Comparison of ENCODE assay signal across 18 cellular contexts in the genomic region with DNA sequence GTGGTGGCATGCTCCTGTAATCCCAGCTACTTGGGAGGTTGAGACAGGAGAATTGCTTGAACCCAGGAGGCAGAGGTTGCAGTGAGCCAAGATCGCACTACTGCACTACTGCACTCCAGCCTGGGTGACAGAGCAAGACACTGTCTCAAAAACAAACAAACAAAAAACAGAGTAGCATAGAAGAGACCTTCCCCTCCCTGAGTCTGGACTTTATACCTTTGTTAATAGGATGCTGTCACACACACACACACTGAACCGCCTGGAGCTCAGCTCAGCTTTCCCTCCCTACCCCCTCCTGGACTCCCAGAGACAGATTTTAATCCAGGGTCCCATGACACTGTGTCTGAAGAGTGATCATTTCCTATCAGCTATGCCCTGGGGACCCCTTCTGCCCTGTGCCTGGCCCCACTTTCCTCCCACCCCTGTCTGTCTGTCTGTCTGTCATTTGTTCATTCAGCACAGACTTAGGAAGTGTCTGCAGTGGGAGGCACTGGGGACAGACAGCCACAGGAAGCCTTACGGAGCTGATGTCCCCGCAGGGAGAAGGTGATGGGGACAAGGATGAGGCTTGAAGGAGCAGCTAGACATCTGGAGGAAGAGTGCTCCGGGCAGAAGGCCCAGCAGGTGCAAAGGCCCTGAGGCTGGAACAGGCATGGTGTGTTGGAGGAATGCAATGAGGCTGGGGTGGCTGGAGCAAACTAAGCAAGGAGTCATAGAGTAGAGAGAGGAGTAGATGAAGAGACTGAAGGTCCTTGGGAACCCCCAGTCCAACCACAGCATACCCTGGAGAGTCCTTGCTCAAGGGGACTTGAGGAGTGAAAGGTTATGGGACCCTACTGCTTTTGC. TPM values are rescaled to one million over a fixed set of nuclear protein-coding genes. Genes with fewer than 3 reads are reported as not detected.
DNase-seq lines count a peak whose midpoint lies in the region; ATAC-seq, FAIRE-seq and TF ChIP-seq lines count a peak whose summit lies in the region.
"Had no signal": no experiment of that assay in that cellular context is flagged by ENCODE, and none has a peak within 500 bp of the region (broad histone marks: within the 10 kb centered on the region; RNA-seq: fewer than 3 reads in every experiment).

No MANE protein-coding gene starts in this region.

- intact Hi-C loops in activated T-helper 1 cell treated with anti-CD3 and anti-CD28 coated beads, Interleukin-12 subunit alpha, Interleukin-12 subunit beta, Interleukin-2, Interleukin-4 antibody, amounts not matched to agents 30 ng/mL and 10 ng/mL and 1 ng/mL, durations not matched to agents 14 hours and 24 hours and 36 hours (cut with micrococcal nuclease) = no loop called here
- intact Hi-C loops in kidney (cut with DNase I) = no loop called here

- H3K4me3 Mint-ChIP-seq in stimulated activated naive CD8-positive, alpha-beta T cell treated with anti-CD3 and anti-CD28 coated beads, Interleukin-15, amount 100 ng/mL, for 72 hours = no peak overlapping the region
- no peak overlapping the region for H3K4me3 Mint-ChIP-seq in activated T-helper 1 cell treated with anti-CD3 and anti-CD28 coated beads, Interleukin-12 subunit alpha, Interleukin-12 subunit beta, Interleukin-2, Interleukin-4 antibody, amounts not matched to agents 30 ng/mL and 10 ng/mL and 1 ng/mL, durations not matched to agents 14 hours and 24 hours and 36 hours
- H3K4me3 Mint-ChIP-seq: activated T-cell treated with anti-CD3 and anti-CD28 coated beads, Interleukin-2, amount 50 U/mL, for 72 hours had no signal

- no peak for ATAC-seq in stimulated activated naive CD8-positive, alpha-beta T cell treated with anti-CD3 and anti-CD28 coated beads, Interleukin-15, amount 100 ng/mL, for 72 hours
- ATAC-seq in stimulated activated naive CD8-positive, alpha-beta T cell treated with anti-CD3 and anti-CD28 coated beads, Interleukin-15, Interleukin-2, amounts not matched to agents 100 U/mL and 50 U/mL, for 24 hours = no peak
- ATAC-seq: activated T-cell treated with anti-CD3 and anti-CD28 coated beads, Interleukin-2, amount 50 U/mL, for 72 hours had no signal

- FAIRE-seq in kidney (lab: Jason Lieb, UNC) = no peak
- FAIRE-seq: endometrium had no signal

- H3K27me3 Mint-ChIP-seq in stimulated activated naive CD8-positive, alpha-beta T cell treated with anti-CD3 and anti-CD28 coated beads, Interleukin-15, amount 100 ng/mL, for 72 hours = no peaks in the 10 kb centered on the region
- H3K27me3 Mint-ChIP-seq in activated T-helper 1 cell treated with anti-CD3 and anti-CD28 coated beads, Interleukin-12 subunit alpha, Interleukin-12 subunit beta, Interleukin-2, Interleukin-4 antibody, amounts not matched to agents 30 ng/mL and 10 ng/mL and 1 ng/mL, durations not matched to agents 14 hours and 24 hours and 36 hours (ENCODE audit: insufficient read depth) = no peaks in the 10 kb centered on the region

- H3K9me3 ChIP-seq in liver (ENCODE audit: control insufficient read depth in 4 of 4, low read length in 3 of 4) (no peaks in the 10 kb centered on the region), kidney (ENCODE audit: control insufficient read depth in 1 of 2, low read length in 2 of 2) (no peaks in the 10 kb centered on the region)
- H3K9me3 ChIP-seq: adrenal gland, prostate gland, spleen, uterus had no signal

- H3K9ac ChIP-seq in liver (ENCODE audit: low read depth in 1 of 2, low read length in 2 of 2) = no peak overlapping the region
- H3K9ac ChIP-seq in kidney (ENCODE audit: low read length in 2 of 2) = no peak overlapping the region

- peak in 1 of 2 donors; percentile 39 for TF ChIP-seq RAD21 in liver (IDR thresholded peaks at IDR 0.05)

- peaks cover 24% of the 10 kb centered on the region for H3K36me3 Mint-ChIP-seq in activated T-helper 1 cell treated with anti-CD3 and anti-CD28 coated beads, Interleukin-12 subunit alpha, Interleukin-12 subunit beta, Interleukin-2, Interleukin-4 antibody, amounts not matched to agents 30 ng/mL and 10 ng/mL and 1 ng/mL, durations not matched to agents 14 hours and 24 hours and 36 hours (ENCODE audit: low read depth)

- peaks cover 54% of the 10 kb centered on the region for H3K4me1 Mint-ChIP-seq in stimulated activated naive CD8-positive, alpha-beta T cell treated with anti-CD3 and anti-CD28 coated beads, Interleukin-15, amount 100 ng/mL, for 72 hours
- H3K4me1 Mint-ChIP-seq in activated T-helper 1 cell treated with anti-CD3 and anti-CD28 coated beads, Interleukin-12 subunit alpha, Interleukin-12 subunit beta, Interleukin-2, Interleukin-4 antibody, amounts not matched to agents 30 ng/mL and 10 ng/mL and 1 ng/mL, durations not matched to agents 14 hours and 24 hours and 36 hours (ENCODE audit: low read depth) = peaks cover 26% of the 10 kb centered on the region

- peak overlapping the region; percentile 30 to 59 for H3K27ac Mint-ChIP-seq in stimulated activated naive CD8-positive, alpha-beta T cell treated with anti-CD3 and anti-CD28 coated beads, Interleukin-15, amount 100 ng/mL, for 72 hours
- H3K27ac Mint-ChIP-seq in activated T-helper 1 cell treated with anti-CD3 and anti-CD28 coated beads, Interleukin-12 subunit alpha, Interleukin-12 subunit beta, Interleukin-2, Interleukin-4 antibody, amounts not matched to agents 30 ng/mL and 10 ng/mL and 1 ng/mL, durations not matched to agents 14 hours and 24 hours and 36 hours = peak overlapping the region; percentile 40
- H3K27ac Mint-ChIP-seq: activated T-cell treated with anti-CD3 and anti-CD28 coated beads, Interleukin-2, amount 50 U/mL, for 72 hours had no signal

- H3K36me3 ChIP-seq in liver (ENCODE audit: control insufficient read depth in 4 of 4, insufficient read depth in 3 of 4, low read depth in 1 of 4, low read length in 3 of 4) (peaks cover 0 to 4% (median 2%) of the 10 kb centered on the region in 4 donors), kidney (ENCODE audit: control insufficient read depth in 1 of 2, insufficient read depth in 2 of 2, low read length in 2 of 2) (no peaks in the 10 kb centered on the region)
- H3K36me3 ChIP-seq: adrenal gland, prostate gland, uterus had no signal

- no peaks in the 10 kb centered on the region for H3K9me3 Mint-ChIP-seq in stimulated activated naive CD8-positive, alpha-beta T cell treated with anti-CD3 and anti-CD28 coated beads, Interleukin-15, amount 100 ng/mL, for 72 hours
- H3K9me3 Mint-ChIP-seq in activated T-helper 1 cell treated with anti-CD3 and anti-CD28 coated beads, Interleukin-12 subunit alpha, Interleukin-12 subunit beta, Interleukin-2, Interleukin-4 antibody, amounts not matched to agents 30 ng/mL and 10 ng/mL and 1 ng/mL, durations not matched to agents 14 hours and 24 hours and 36 hours = no peaks in the 10 kb centered on the region
- H3K9me3 Mint-ChIP-seq: activated T-cell treated with anti-CD3 and anti-CD28 coated beads, Interleukin-2, amount 50 U/mL, for 72 hours had no signal

- DNase-seq in stimulated activated naive CD8-positive, alpha-beta T cell treated with anti-CD3 and anti-CD28 coated beads, Interleukin-15, amount 100 ng/mL, for 72 hours = no peak
- no peak for DNase-seq in stimulated activated naive CD8-positive, alpha-beta T cell treated with anti-CD3 and anti-CD28 coated beads, Interleukin-15, Interleukin-2, amounts not matched to agents 100 U/mL and 50 U/mL, for 24 hours
- no peak for DNase-seq in activated T-helper 1 cell treated with anti-CD3 and anti-CD28 coated beads, Interleukin-12 subunit alpha, Interleukin-12 subunit beta, Interleukin-2, Interleukin-4 antibody, amounts not matched to agents 30 ng/mL and 10 ng/mL and 1 ng/mL, durations not matched to agents 14 hours and 24 hours and 36 hours (ENCODE audit: low spot score)
- DNase-seq in NCI-H1436 (lab: John Stamatoyannopoulos, UW) = no peak
- no peak for DNase-seq in kidney
- no peak for DNase-seq in inferior parietal cortex (ENCODE audit: extremely low spot score)
- DNase-seq in NCI-H187 (lab: John Stamatoyannopoulos, UW) = no peak
- DNase-seq: activated CD4-positive, alpha-beta T cell treated with anti-CD3 and anti-CD28 coated beads, Interleukin-2, amount 50 U/mL, for 1 hour; activated T-cell treated with anti-CD3 and anti-CD28 coated beads, Interleukin-2, amount 50 U/mL, for 72 hours; adrenal gland; foreskin fibroblast; NCI-H1694; spleen; stimulated activated naive CD4-positive, alpha-beta T cell treated with Interleukin-2 at 50 U/mL for 16 hours; uterus had no signal

- H3K27ac ChIP-seq in liver (ENCODE audit: low read depth in 1 of 2, low read length in 2 of 2) (no peak overlapping the region), kidney (ENCODE audit: low read depth in 2 of 2, low read length in 2 of 2) (no peak overlapping the region)
- H3K27ac ChIP-seq: adrenal gland, prostate gland, uterus had no signal

- WGBS in liver = 71% methylated on average over 5 of the region's 5 CpGs

- TF ChIP-seq CTCF in liver (IDR thresholded peaks at IDR 0.05; ENCODE audit: low read depth, low read length, missing input control) (no peak), kidney (IDR thresholded peaks at IDR 0.05; ENCODE audit: borderline replicate concordance, extremely low read depth, insufficient read depth) (no peak)

- H3K4me1 ChIP-seq in liver (ENCODE audit: control insufficient read depth in 4 of 4, insufficient read depth in 4 of 4, low read length in 3 of 4) (peaks cover 8 to 39% (median 25%) of the 10 kb centered on the region in 4 donors), kidney (ENCODE audit: control insufficient read depth in 1 of 2, insufficient read depth in 1 of 2, low read depth in 1 of 2, low read length in 2 of 2) (peaks cover 0 to 8% of the 10 kb centered on the region in 2 donors)
- H3K4me1 ChIP-seq: adrenal gland, prostate gland had no signal

- H3K27me3 ChIP-seq in liver (ENCODE audit: control insufficient read depth in 4 of 4, insufficient read depth in 4 of 4, low read length in 3 of 4) = no peaks in the 10 kb centered on the region
- H3K27me3 ChIP-seq: adrenal gland, uterus had no signal

- H3K4me3 ChIP-seq in liver (ENCODE audit: low read depth in 1 of 3, low read length in 3 of 3) (no peak overlapping the region), kidney (ENCODE audit: low read length in 2 of 2) (no peak overlapping the region)
- H3K4me3 ChIP-seq: adrenal gland, prostate gland, spleen, uterus had no signal

TF ChIP-seq in liver, 16 proteins besides CTCF, POLR2A, EP300 and RAD21:
- TF ChIP-seq RXRA (IDR thresholded peaks at IDR 0.05) (peak; percentile 37 to 41), YY1 (IDR thresholded peaks at IDR 0.05) (no peak), HNF4G (IDR thresholded peaks at IDR 0.05) (peak; percentile 39), SP1 (IDR thresholded peaks at IDR 0.05) (peak; percentile 60), EGR1 (IDR thresholded peaks at IDR 0.05; ENCODE audit: low read depth in 2 of 2) (no peak), HNF4A (conservative IDR thresholded peaks at IDR 0.05) (peak; percentile 60 to 84)

RNA-seq across cellular contexts. Expression of a gene that starts 4.9 kb away (rescaled TPM):
- total RNA-seq in activated T-helper 1 cell treated with anti-CD3 and anti-CD28 coated beads, Interleukin-12 subunit alpha, Interleukin-12 subunit beta, Interleukin-2, Interleukin-4 antibody, amounts not matched to agents 30 ng/mL and 10 ng/mL and 1 ng/mL, durations not matched to agents 14 hours and 24 hours and 36 hours = 26.4 and 29.7 TPM in 2 replicates
- total RNA-seq in liver = 10 to 100 TPM; 55.6 to 65.1 TPM
- 10 to 100 TPM; 42.7 to 57.2 TPM for polyA plus RNA-seq in liver
- 36.5 TPM for total RNA-seq in kidney
- 65.5 TPM for polyA plus RNA-seq in kidney (ENCODE audit: insufficient read depth, low read depth, low replicate concordance)
